Comparison of ENCODE assay signal across 25 cellular contexts in genomic region chr6:119895626-119896025, GRCh38.
"Had no signal": no experiment of that assay in that cellular context is flagged by ENCODE, and none has a peak within 500 bp of the region (broad histone marks: within the 10 kb centered on the region; RNA-seq: fewer than 3 reads in every experiment).

No MANE protein-coding gene starts in this region.

- DNase-seq: cortex of kidney; dorsolateral prefrontal cortex; effector CD8-positive, alpha-beta T cell; esophagus squamous epithelium; foreskin fibroblast; head of caudate nucleus; left ventricle myocardium inferior; lower lobe of right lung; mesenchymal stem cell; naive thymus-derived CD4-positive, alpha-beta T cell; nephron progenitor cell; psoas muscle; sigmoid colon; stimulated activated CD4-positive, alpha-beta T cell treated with anti-CD3 and anti-CD28 coated beads, Interleukin-2, amount 100 ng/mL, for 24 hours; stimulated activated CD4-positive, alpha-beta T cell treated with anti-CD3 and anti-CD28 coated beads, Interleukin-4, amount 100 ng/mL, for 4 hours; stimulated activated naive B cell treated with anti-CD40 and anti-IgM and Interleukin-4, amounts not matched to agents 10 μg/mL and 1 μg/mL and 100 μg/mL, for 72 hours; stomach; substantia nigra had no signal

- H3K9me3 Mint-ChIP-seq: central memory CD8-positive, alpha-beta T cell; naive thymus-derived CD4-positive, alpha-beta T cell; nephron progenitor cell; type B pancreatic cell had no signal

- H3K4me3 ChIP-seq: dorsolateral prefrontal cortex, esophagus squamous epithelium, hepatocyte, left ventricle myocardium inferior, lower lobe of right lung, psoas muscle, right atrium auricular region, sigmoid colon, skin epidermis, stomach, thoracic aorta had no signal

- H3K27ac ChIP-seq: dorsolateral prefrontal cortex, epithelial cell of prostate, esophagus squamous epithelium, hepatocyte, left ventricle myocardium inferior, lower lobe of right lung, psoas muscle, right atrium auricular region, sigmoid colon, skin epidermis, stomach, thoracic aorta had no signal

- H3K27ac Mint-ChIP-seq: naive thymus-derived CD4-positive, alpha-beta T cell; nephron progenitor cell; stimulated activated naive B cell treated with anti-CD40 and anti-IgM and Interleukin-4, amounts not matched to agents 10 μg/mL and 1 μg/mL and 100 μg/mL, for 72 hours; type B pancreatic cell had no signal

- H3K4me1 Mint-ChIP-seq: central memory CD8-positive, alpha-beta T cell; naive thymus-derived CD4-positive, alpha-beta T cell had no signal

- H3K27me3 Mint-ChIP-seq: stimulated activated naive B cell treated with anti-CD40 and anti-IgM and Interleukin-4, amounts not matched to agents 10 μg/mL and 1 μg/mL and 100 μg/mL, for 72 hours; type B pancreatic cell had no signal

- ATAC-seq: lower lobe of right lung; naive thymus-derived CD4-positive, alpha-beta T cell; psoas muscle; stimulated activated naive B cell treated with anti-CD40 and anti-IgM and Interleukin-4, amounts not matched to agents 10 μg/mL and 1 μg/mL and 100 μg/mL, for 72 hours had no signal

- H3K4me3 Mint-ChIP-seq: central memory CD8-positive, alpha-beta T cell; naive thymus-derived CD4-positive, alpha-beta T cell; nephron progenitor cell; stimulated activated naive B cell treated with anti-CD40 and anti-IgM and Interleukin-4, amounts not matched to agents 10 μg/mL and 1 μg/mL and 100 μg/mL, for 72 hours; type B pancreatic cell had no signal

- H3K4me1 ChIP-seq: left ventricle myocardium inferior, lower lobe of right lung, psoas muscle, right atrium auricular region, stomach had no signal

- H3K27me3 ChIP-seq: dorsolateral prefrontal cortex, esophagus squamous epithelium, hepatocyte, right atrium auricular region, sigmoid colon, stomach had no signal
